In the genomic region with DNA sequence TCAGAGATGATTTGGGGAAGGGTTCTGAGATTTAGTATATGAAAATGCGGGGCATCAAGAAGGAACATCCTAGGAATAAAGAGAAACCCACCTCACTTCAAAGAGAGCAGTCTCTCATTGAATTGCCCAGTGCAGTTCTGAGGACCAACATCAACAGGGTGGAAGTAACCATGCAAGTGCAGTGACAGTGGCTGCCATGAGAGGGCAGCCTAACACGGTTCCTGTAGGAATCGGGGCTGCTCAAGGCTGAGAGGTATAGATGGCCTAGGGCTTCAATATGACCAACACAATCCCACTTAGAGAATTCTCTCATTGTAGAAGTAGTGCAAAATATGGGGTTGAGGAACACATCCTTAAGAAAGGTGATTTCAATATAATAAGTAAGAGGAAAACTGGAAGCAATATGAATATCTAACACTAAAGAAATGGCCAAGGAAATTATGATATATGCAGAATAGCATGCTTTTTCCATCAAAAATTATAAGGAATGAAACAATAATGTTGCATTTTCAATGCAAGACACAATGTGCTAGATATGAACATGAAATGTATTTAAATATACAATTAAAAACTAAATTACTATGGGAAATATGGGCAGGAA, we compare ENCODE assay signal across 8 cellular contexts. TPM values are rescaled to one million over a fixed set of nuclear protein-coding genes. Genes with fewer than 3 reads are reported as not detected.
A peak's percentile ranks its signal among the peaks of the same experiment; 100 is the strongest.
DNase-seq lines count a peak whose midpoint lies in the region; ATAC-seq, FAIRE-seq and TF ChIP-seq lines count a peak whose summit lies in the region.

No MANE protein-coding gene starts in this region.

- TF ChIP-seq POLR2A in gastroesophageal sphincter (IDR thresholded peaks at IDR 0.05): no peak
- TF ChIP-seq POLR2A in ovary (IDR thresholded peaks at IDR 0.05): no peak

- H3K4me1 ChIP-seq in gastroesophageal sphincter (peaks cover 0 to 3% (median 0%) of the 10 kb centered on the region in 3 donors), ovary (ENCODE audit: insufficient read depth) (no peaks in the 10 kb centered on the region)

- peak; percentile 96 for TF ChIP-seq CTCF in D721Med (IDR thresholded peaks at IDR 0.05; ENCODE audit: insufficient read depth, missing control alignments)
- peak; percentile 74 to 88 (median 84) for TF ChIP-seq CTCF in gastroesophageal sphincter (IDR thresholded peaks at IDR 0.05)
- TF ChIP-seq CTCF in ovary (IDR thresholded peaks at IDR 0.05): peak in 2 of 3 donors; percentile 32 to 41

- no peaks in the 10 kb centered on the region for H3K9me3 Mint-ChIP-seq in activated T-helper 17 cell treated with anti-CD3 and anti-CD28 coated beads, Interleukin-2, amount 50 U/mL, for 72 hours

- no peak for FAIRE-seq in D721Med (lab: Jason Lieb, UNC)

- H3K27me3 Mint-ChIP-seq in activated T-helper 17 cell treated with anti-CD3 and anti-CD28 coated beads, Interleukin-2, amount 50 U/mL, for 72 hours: peaks cover 9% of the 10 kb centered on the region

- H3K36me3 ChIP-seq in gastroesophageal sphincter (no peaks in the 10 kb centered on the region), ovary (no peaks in the 10 kb centered on the region)

- no peaks in the 10 kb centered on the region for H3K4me1 Mint-ChIP-seq in activated T-helper 17 cell treated with anti-CD3 and anti-CD28 coated beads, Interleukin-2, amount 50 U/mL, for 72 hours

- 11% methylated on average over 2 of the region's 3 CpGs; no CpG with 5 or more reads in 1 of the 2 donors for WGBS in gastroesophageal sphincter (ENCODE audit: low coverage in 1 of 2), 2 donors
- 4 to 10% (median 5%) methylated on average over 3 of the region's 3 CpGs for WGBS in ovary, 3 donors

- no peaks in the 10 kb centered on the region for H3K36me3 Mint-ChIP-seq in activated T-helper 17 cell treated with anti-CD3 and anti-CD28 coated beads, Interleukin-2, amount 50 U/mL, for 72 hours (ENCODE audit: low read depth)

- intact Hi-C loops in ovary (cut with DNase I): loop anchor here in 2 of 4 donors (5.0 to 10.0 kb wide), 3 partner anchors 265 to 385 kb away; no protein-coding TSS in a partner anchor

- H3K27me3 ChIP-seq in gastroesophageal sphincter: no peaks in the 10 kb centered on the region
- H3K27me3 ChIP-seq in ovary: no peaks in the 10 kb centered on the region

- ATAC-seq in GM19397 (IDR thresholded peaks at IDR 0.05; ENCODE audit: unreplicated experiment) (peak; percentile 96), HG03520 (IDR thresholded peaks at IDR 0.05; ENCODE audit: unreplicated experiment) (peak; percentile 91), gastroesophageal sphincter (peak; percentile 78), GM18511 (IDR thresholded peaks at IDR 0.05; ENCODE audit: unreplicated experiment) (no peak)
- peak; percentile 67 for ATAC-seq in activated T-helper 17 cell treated with anti-CD3 and anti-CD28 coated beads, Interleukin-2, amount 50 U/mL, for 72 hours (replicated peaks)

- no peak overlapping the region for H3K4me3 Mint-ChIP-seq in activated T-helper 17 cell treated with anti-CD3 and anti-CD28 coated beads, Interleukin-2, amount 50 U/mL, for 72 hours

- no peak overlapping the region for H3K4me3 ChIP-seq in gastroesophageal sphincter
- H3K4me3 ChIP-seq in ovary: no peak overlapping the region

- H3K9me3 ChIP-seq in gastroesophageal sphincter (no peaks in the 10 kb centered on the region), ovary (no peaks in the 10 kb centered on the region)

- DNase-seq in D721Med (ENCODE audit: insufficient read length, low spot score) (no peak), OCI-M2 (lab: John Stamatoyannopoulos, UW; ENCODE audit: unreplicated experiment) (peak; percentile 12), ovary (peak; percentile 12 to 59 (median 32))

- no peak for TF ChIP-seq EP300 in gastroesophageal sphincter (IDR thresholded peaks at IDR 0.05)
- TF ChIP-seq EP300 in ovary (IDR thresholded peaks at IDR 0.05): no peak

- H3K27ac Mint-ChIP-seq in activated T-helper 17 cell treated with anti-CD3 and anti-CD28 coated beads, Interleukin-2, amount 50 U/mL, for 72 hours: no peak overlapping the region

- H3K27ac ChIP-seq in gastroesophageal sphincter (no peak overlapping the region), ovary (no peak overlapping the region)

RNA-seq across cellular contexts. Expression of a gene that starts 51.1 kb away (rescaled TPM):
- under 1 TPM; 0.39 to 0.71 TPM for total RNA-seq in activated T-helper 17 cell treated with anti-CD3 and anti-CD28 coated beads, Interleukin-2, amount 50 U/mL, for 72 hours
- 100 to 1,000 TPM in 3 of 4 donors, 10 to 100 TPM in 1; 49.5 to 176 (median 116) TPM for total RNA-seq in gastroesophageal sphincter
- 10 to 100 TPM; 12.6 to 35.2 (median 23.0) TPM for total RNA-seq in ovary
- 10 to 100 TPM in 1 of 2 donors, 1 to 10 TPM in 1; 5.8 to 16.9 TPM for polyA plus RNA-seq in ovary

Comparison
In these comparisons a context has a peak if more than half of its experiments do, and no peak if none do; other contexts are left out.
1. CTCF ChIP-seq: peak in every context shown above with its lines; median percentile 96 in D721Med; 84 in gastroesophageal sphincter; 36 in ovary.
2. RNA of a gene that starts 51.1 kb away (total RNA-seq): 49.5 to 176 TPM in gastroesophageal sphincter and 12.6 to 35.2 TPM in ovary; 0.39 to 0.71 TPM in activated T-helper 17 cell treated with anti-CD3 and anti-CD28 coated beads, Interleukin-2, amount 50 U/mL, for 72 hours; every median in the first group is over 4 times any median in the second.